Comparison of ENCODE assay signal across 8 cellular contexts in the genomic region with DNA sequence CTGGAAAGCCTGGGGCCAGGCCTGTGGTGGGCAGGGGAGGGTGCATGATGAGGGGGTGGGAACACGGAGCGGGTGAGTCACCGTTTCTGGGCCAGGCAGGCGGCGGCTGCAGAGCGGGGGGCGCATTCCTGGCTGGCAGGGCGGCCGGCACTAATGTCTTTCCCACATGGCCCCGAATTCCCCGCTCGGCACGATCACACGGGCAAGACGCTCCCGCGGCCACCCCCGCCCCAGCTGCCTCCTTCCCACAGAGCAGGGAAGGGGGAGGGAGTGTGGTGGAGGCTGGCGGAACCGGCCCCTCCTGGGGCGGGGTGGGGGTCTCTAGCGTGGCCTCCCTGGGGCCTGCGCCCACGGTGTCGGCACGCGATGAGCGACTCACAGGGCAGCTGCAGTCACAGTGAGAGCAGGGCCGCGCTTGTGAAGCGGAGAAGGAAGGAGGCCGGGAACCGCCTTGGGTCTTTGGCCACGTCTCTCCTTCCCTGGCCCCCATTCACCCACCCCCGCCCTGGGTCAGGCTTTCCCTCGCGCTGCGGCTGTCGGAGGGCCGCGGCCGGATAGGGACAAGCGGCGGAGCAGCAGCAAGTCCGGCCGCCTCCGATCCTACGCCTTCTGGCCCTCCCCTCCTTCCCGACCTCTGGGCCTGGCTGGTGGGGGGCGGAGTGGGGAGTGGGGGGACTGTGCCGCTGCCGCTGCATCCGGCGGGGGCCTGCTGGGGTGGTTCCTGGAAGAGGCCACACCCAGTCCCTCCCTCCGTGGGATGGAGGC. TPM values are rescaled to one million over a fixed set of nuclear protein-coding genes. Genes with fewer than 3 reads are reported as not detected.
DNase-seq lines count a peak whose midpoint lies in the region; ATAC-seq, FAIRE-seq and TF ChIP-seq lines count a peak whose summit lies in the region.

No MANE protein-coding gene starts in this region.

- H4K20me1 ChIP-seq in Loucy (ENCODE audit: insufficient read depth, low read length, poor library complexity, severe bottlenecking), result no peaks in the 10 kb centered on the region

- H3K27me3 ChIP-seq in Loucy (ENCODE audit: insufficient read depth, low read length, poor library complexity, severe bottlenecking) (no peaks in the 10 kb centered on the region), left ventricle myocardium inferior (ENCODE audit: low read depth) (no peaks in the 10 kb centered on the region)

- H3K4me3 Mint-ChIP-seq in activated naive CD8-positive, alpha-beta T cell treated with anti-CD3 and anti-CD28 coated beads, Interleukin-2, amount 50 U/mL, for 24 hours, result peak overlapping the region; percentile 66

- intact Hi-C loops in left ventricle myocardium inferior (cut with micrococcal nuclease), result no loop called here
- intact Hi-C loops in posterior vena cava (cut with DNase I), result no loop called here

- ATAC-seq in activated naive CD8-positive, alpha-beta T cell treated with anti-CD3 and anti-CD28 coated beads, Interleukin-2, amount 50 U/mL, for 24 hours, result peak; percentile 45

- peak overlapping the region; percentile 80 for H3K27ac Mint-ChIP-seq in activated naive CD8-positive, alpha-beta T cell treated with anti-CD3 and anti-CD28 coated beads, Interleukin-2, amount 50 U/mL, for 24 hours

- peaks cover 14% of the 10 kb centered on the region for H3K27me3 Mint-ChIP-seq in activated naive CD8-positive, alpha-beta T cell treated with anti-CD3 and anti-CD28 coated beads, Interleukin-2, amount 50 U/mL, for 24 hours

- no peaks in the 10 kb centered on the region for H3K79me2 ChIP-seq in Loucy (ENCODE audit: insufficient read depth, low read length)

- peaks cover 40% of the 10 kb centered on the region for H3K4me1 Mint-ChIP-seq in activated naive CD8-positive, alpha-beta T cell treated with anti-CD3 and anti-CD28 coated beads, Interleukin-2, amount 50 U/mL, for 24 hours

- peak overlapping the region; percentile 96 for H3K27ac ChIP-seq in left ventricle myocardium inferior (replicated peaks)

- peak; percentile 48 for DNase-seq in activated naive CD8-positive, alpha-beta T cell treated with anti-CD3 and anti-CD28 coated beads, Interleukin-2, amount 50 U/mL, for 24 hours
- DNase-seq in left ventricle myocardium inferior, result peak; percentile 84
- DNase-seq in posterior vena cava (ENCODE audit: low spot score), result peak; percentile 94
- no peak for DNase-seq in NCI-H748 treated with DMSO at 0.1 percent for 48 hours (lab: John Stamatoyannopoulos, UW)
- DNase-seq in cerebellar nuclear complex (lab: John Stamatoyannopoulos, UW), result no peak
- DNase-seq in 8988T, result no peak

- H3K4me3 ChIP-seq in Loucy (ENCODE audit: low read length, poor library complexity, severe bottlenecking) (no peak overlapping the region), left ventricle myocardium inferior (peak overlapping the region; percentile 68)

- no peaks in the 10 kb centered on the region for H3K9me3 Mint-ChIP-seq in activated naive CD8-positive, alpha-beta T cell treated with anti-CD3 and anti-CD28 coated beads, Interleukin-2, amount 50 U/mL, for 24 hours

- H2AFZ ChIP-seq in Loucy (ENCODE audit: low read length), result no peak overlapping the region

- FAIRE-seq in G401.6 (lab: Jason Lieb, UNC), result peak; percentile 92

- no peaks in the 10 kb centered on the region for H3K9me2 ChIP-seq in Loucy (replicated peaks; ENCODE audit: low read depth, low read length)

- 0 out of 2 replicates have a peak, but pooled peaks cover 3% of the 10 kb centered on the region for H3F3A ChIP-seq in Loucy (ENCODE audit: low read depth)

- H3K9ac ChIP-seq in Loucy (ENCODE audit: low read depth, low read length, poor library complexity, severe bottlenecking), result no peak overlapping the region

- H3K36me3 ChIP-seq in Loucy (ENCODE audit: insufficient read depth, low read length) (no peaks in the 10 kb centered on the region), left ventricle myocardium inferior (no peaks in the 10 kb centered on the region)

- no peaks in the 10 kb centered on the region for H3K9me3 ChIP-seq in Loucy (ENCODE audit: insufficient read depth, low read depth, low read length)
- H3K9me3 ChIP-seq in left ventricle myocardium inferior (replicated peaks), result no peaks in the 10 kb centered on the region

- H3K4me1 ChIP-seq in Loucy (ENCODE audit: insufficient read depth, low read length, poor library complexity, severe bottlenecking) (peaks cover 35% of the 10 kb centered on the region), left ventricle myocardium inferior (peaks cover 60% of the 10 kb centered on the region)

- H3K4me2 ChIP-seq in Loucy (ENCODE audit: low read depth, low read length, poor library complexity, severe bottlenecking), result peak overlapping the region; percentile 25

- TF ChIP-seq CTCF in Loucy (conservative IDR thresholded peaks at IDR 0.05; ENCODE audit: low read length), result no peak
- TF ChIP-seq CTCF in left ventricle myocardium inferior (IDR thresholded peaks at IDR 0.05; ENCODE audit: borderline replicate concordance), result no peak

- H3K36me3 Mint-ChIP-seq in activated naive CD8-positive, alpha-beta T cell treated with anti-CD3 and anti-CD28 coated beads, Interleukin-2, amount 50 U/mL, for 24 hours (ENCODE audit: low read depth), result no peaks in the 10 kb centered on the region

RNA-seq across cellular contexts. Expression of a gene that starts 48.9 kb away (rescaled TPM):
- total RNA-seq in left ventricle myocardium inferior (56.9 TPM), posterior vena cava (10 to 100 TPM; 48.9 to 49.1 TPM)

Comparison
In these comparisons a context has a peak if more than half of its experiments do, and no peak if none do; other contexts are left out.
1. DNase-seq: peak in activated naive CD8-positive, alpha-beta T cell treated with anti-CD3 and anti-CD28 coated beads, Interleukin-2, amount 50 U/mL, for 24 hours (single experiment), left ventricle myocardium inferior (single experiment) and posterior vena cava (single experiment); none in NCI-H748 treated with DMSO at 0.1 percent for 48 hours (single experiment), cerebellar nuclear complex (0 of 2) and 8988T (single experiment).